8 cellular contexts compared by ENCODE assay signal in the genomic region with DNA sequence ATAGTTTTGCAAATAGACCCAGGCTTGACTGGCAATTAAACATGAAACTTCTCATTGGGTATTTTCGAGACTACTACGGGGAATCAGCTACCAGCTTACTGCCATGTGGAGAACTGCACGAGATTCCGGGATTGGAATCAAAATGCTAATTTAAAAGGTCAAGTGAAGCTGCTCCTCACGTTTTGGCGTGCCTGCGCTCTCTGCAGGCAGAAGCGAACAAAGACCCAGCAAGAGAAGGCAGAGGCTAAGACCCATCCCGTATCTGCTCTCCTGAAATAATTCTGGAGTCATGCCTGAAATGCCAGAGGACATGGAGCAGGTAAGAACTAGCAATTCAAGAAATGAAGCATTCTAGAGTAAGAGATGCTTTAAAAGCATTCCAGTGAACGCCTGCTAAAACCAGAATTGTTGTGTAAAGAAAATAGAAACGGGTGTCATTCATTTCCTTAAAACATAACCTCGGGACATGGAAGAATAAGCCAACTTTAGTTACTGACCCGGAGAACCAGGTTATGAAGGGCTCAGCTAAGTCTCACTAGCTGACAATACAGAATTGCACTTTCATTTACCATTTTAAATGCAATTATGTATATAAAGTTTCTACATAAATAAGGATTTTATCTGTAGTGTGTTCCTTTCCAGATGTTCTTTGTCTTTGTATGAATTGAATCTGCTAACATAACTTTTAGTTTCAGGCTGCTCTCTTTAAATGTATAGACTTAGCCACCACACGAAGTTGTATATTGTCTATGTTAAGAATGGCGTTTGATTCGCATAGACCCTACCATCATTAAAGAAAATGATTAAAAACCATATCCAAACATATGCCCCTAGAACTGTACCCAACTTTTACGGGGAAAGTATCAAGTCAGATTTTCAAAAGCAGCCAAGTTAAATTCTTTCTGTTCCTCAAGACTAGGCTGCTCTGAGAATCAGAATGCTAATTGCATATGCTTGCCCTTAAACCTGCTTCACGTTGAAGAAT. TPM values are rescaled to one million over a fixed set of nuclear protein-coding genes. Genes with fewer than 3 reads are reported as not detected.
A peak's percentile ranks its signal among the peaks of the same experiment; 100 is the strongest.
DNase-seq lines count a peak whose midpoint lies in the region; ATAC-seq and TF ChIP-seq lines count a peak whose summit lies in the region.

No MANE protein-coding gene starts in this region.

- H3K27ac Mint-ChIP-seq in activated CD8-positive, alpha-beta T cell treated with anti-CD3 and anti-CD28 coated beads for 36 hours: peak overlapping the region; percentile 99

- POLR2A ChIA-PET in AG04449 (lab: Yijun Ruan, JAX): interaction anchor here (1.2 kb wide), 1 partner anchor 11 kb away, joined by 4 read pairs; no protein-coding TSS in a partner anchor
- POLR2A ChIA-PET in activated CD8-positive, alpha-beta T cell treated with anti-CD3 and anti-CD28 coated beads for 36 hours (lab: Charles Lee): interaction anchor here (0.8 to 11.8 kb wide), 5 partner anchors 14 to 868 kb away, joined by 3 to 168 read pairs (median 3); a partner anchor contains a TSS

- H3K36me3 Mint-ChIP-seq in activated CD8-positive, alpha-beta T cell treated with anti-CD3 and anti-CD28 coated beads for 36 hours (ENCODE audit: low read depth): peaks cover 5% of the 10 kb centered on the region

- CTCF ChIA-PET in AG04449 (lab: Yijun Ruan, JAX): interaction anchor here (1.0 to 2.0 kb wide), 5 partner anchors 12 to 30 kb away, joined by 3 to 8 read pairs (median 4); no protein-coding TSS in a partner anchor
- CTCF ChIA-PET in activated CD8-positive, alpha-beta T cell treated with anti-CD3 and anti-CD28 coated beads for 36 hours (lab: Charles Lee): interaction anchor here (1.0 to 3.4 kb wide), 4 partner anchors 14 to 65 kb away, joined by 3 to 24 read pairs (median 3); a partner anchor contains a TSS

- intact Hi-C loops in activated CD8-positive, alpha-beta T cell treated with anti-CD3 and anti-CD28 coated beads for 36 hours (cut with micrococcal nuclease): no loop called here

- peak; percentile 55 for TF ChIP-seq CTCF in AG04449 (IDR thresholded peaks at IDR 0.05; ENCODE audit: insufficient read depth, low read length, missing control alignments)
- TF ChIP-seq CTCF in activated CD8-positive, alpha-beta T cell treated with anti-CD3 and anti-CD28 coated beads for 36 hours (IDR thresholded peaks at IDR 0.05): peak; percentile 10

- peak overlapping the region; percentile 78 for H3K4me3 ChIP-seq in AG04449 (ENCODE audit: low read depth, low read length)

- H3K27ac ChIP-seq in epithelial cell of prostate (peak overlapping the region; percentile 92), substantia nigra (ENCODE audit: low read depth, low read length, poor library complexity, severe bottlenecking) (peak overlapping the region; percentile 85)

- H3K4me1 Mint-ChIP-seq in activated CD8-positive, alpha-beta T cell treated with anti-CD3 and anti-CD28 coated beads for 36 hours (ENCODE audit: low read depth): peaks cover 23% of the 10 kb centered on the region

- H3K27me3 Mint-ChIP-seq in activated CD8-positive, alpha-beta T cell treated with anti-CD3 and anti-CD28 coated beads for 36 hours: no peaks in the 10 kb centered on the region

- DNase-seq in AG04449 (ENCODE audit: low read depth, low spot score) (no peak), NCI-H146 treated with DMSO at 0.1 percent for 48 hours (lab: John Stamatoyannopoulos, UW; ENCODE audit: unreplicated experiment) (peak; percentile 2), epithelial cell of prostate (ENCODE audit: low read depth, low spot score) (no peak), midbrain (lab: John Stamatoyannopoulos, UW) (peak; percentile 66), substantia nigra (lab: John Stamatoyannopoulos, UW) (peak in 30 of 49 donors; percentile 1 to 56 (median 24))
- DNase-seq in activated CD8-positive, alpha-beta T cell treated with anti-CD3 and anti-CD28 coated beads for 36 hours: peak; percentile 65

- peak overlapping the region; percentile 99 for H3K4me3 Mint-ChIP-seq in activated CD8-positive, alpha-beta T cell treated with anti-CD3 and anti-CD28 coated beads for 36 hours

- ATAC-seq in GM18907 (IDR thresholded peaks at IDR 0.05; ENCODE audit: unreplicated experiment): peak; percentile 13
- ATAC-seq in activated CD8-positive, alpha-beta T cell treated with anti-CD3 and anti-CD28 coated beads for 36 hours: no peak
- ATAC-seq in GM18519 (IDR thresholded peaks at IDR 0.05; ENCODE audit: low FRiP score, unreplicated experiment): no peak

- H3K9me3 Mint-ChIP-seq in activated CD8-positive, alpha-beta T cell treated with anti-CD3 and anti-CD28 coated beads for 36 hours: no peaks in the 10 kb centered on the region

RNA-seq across cellular contexts. Expression of a gene that starts 2.0 kb away (rescaled TPM):
- 10 to 100 TPM; 71.5 to 71.6 TPM for total RNA-seq in activated CD8-positive, alpha-beta T cell treated with anti-CD3 and anti-CD28 coated beads for 36 hours

RNA-seq across cellular contexts. Expression of a gene that starts 43.0 kb away (rescaled TPM):
- total RNA-seq in activated CD8-positive, alpha-beta T cell treated with anti-CD3 and anti-CD28 coated beads for 36 hours: 10 to 100 TPM; 94.2 to 95.2 TPM

RNA-seq across cellular contexts. Expression of a gene that starts 43.5 kb away (rescaled TPM):
- 10 to 100 TPM; 55.5 to 62.7 TPM for total RNA-seq in activated CD8-positive, alpha-beta T cell treated with anti-CD3 and anti-CD28 coated beads for 36 hours

Comparison
In these comparisons a context has a peak if more than half of its experiments do, and no peak if none do; other contexts are left out.
1. DNase-seq: peak in NCI-H146 treated with DMSO at 0.1 percent for 48 hours (single experiment), activated CD8-positive, alpha-beta T cell treated with anti-CD3 and anti-CD28 coated beads for 36 hours (single experiment), midbrain (single experiment) and substantia nigra (30 of 49); none in AG04449 (single experiment) and epithelial cell of prostate (single experiment).